ENCODE assay signal across 9 cellular contexts in genomic region chr17:34566201-34566600, GRCh38. TPM values are rescaled to one million over a fixed set of nuclear protein-coding genes. Genes with fewer than 3 reads are reported as not detected.
"Had no signal": no experiment of that assay in that cellular context is flagged by ENCODE, and none has a peak within 500 bp of the region (broad histone marks: within the 10 kb centered on the region; RNA-seq: fewer than 3 reads in every experiment).

No MANE protein-coding gene starts in this region.

- DNase-seq: H7, Kasumi-1, KG1 had no signal

- H3K27ac ChIP-seq: HL-60 had no signal

- H3K4me3 ChIP-seq: GM23338, HAP-1, K562 had no signal

- H2AFZ ChIP-seq: GM23338 had no signal

- ATAC-seq: GM23338, HCT116, K562 had no signal

- H3K36me3 ChIP-seq: HAP-1 had no signal

- H3K4me2 ChIP-seq: GM23338 had no signal

- FAIRE-seq: K562 had no signal

- H3K9me3 ChIP-seq: HAP-1 had no signal

- H3K4me1 ChIP-seq: HAP-1 had no signal

RNA-seq across cellular contexts. Expression of gene TMEM132E, which starts 13.2 kb away (rescaled TPM):
- total RNA-seq: HT1080, K562 had no signal
- polyA plus RNA-seq: K562 had no signal
